1 cellular context compared by ENCODE assay signal in genomic region chr15:40415226-40415625, GRCh38.
TF ChIP-seq lines count a peak whose summit lies in the region.

No MANE protein-coding gene starts in this region.

TF ChIP-seq in WTC11, 78 proteins besides CTCF, POLR2A, EP300 and RAD21 (continued from another document):
- TF ChIP-seq E2F5 (CRISPR knock-in tag; IDR thresholded peaks at IDR 0.05): no peak
